Comparison of ENCODE assay signal across 8 cellular contexts in genomic region chr6:27873101-27874030, GRCh38. TPM values are rescaled to one million over a fixed set of nuclear protein-coding genes. Genes with fewer than 3 reads are reported as not detected.
A peak's percentile ranks its signal among the peaks of the same experiment; 100 is the strongest.
DNase-seq lines count a peak whose midpoint lies in the region; ATAC-seq and TF ChIP-seq lines count a peak whose summit lies in the region.

No MANE protein-coding gene starts in this region.

- H3K4me1 ChIP-seq in thoracic aorta (ENCODE audit: control insufficient read depth in 1 of 2, low read depth in 2 of 2): peaks cover 4 to 8% of the 10 kb centered on the region in 2 donors

- H3K4me3 ChIP-seq in epithelial cell of esophagus (ENCODE audit: low read length): peak overlapping the region; percentile 74
- H3K4me3 ChIP-seq in thoracic aorta: peak overlapping the region; percentile 70

- peak; percentile 92 for DNase-seq in DMS53 (lab: John Stamatoyannopoulos, UW)
- peak; percentile 86 for DNase-seq in HCEC 1CT
- DNase-seq in NCI-H2227 treated with DMSO at 0.1 percent for 48 hours (lab: John Stamatoyannopoulos, UW): peak; percentile 95
- DNase-seq in activated CD8-positive, alpha-beta memory T cell treated with anti-CD3 and anti-CD28 coated beads for 24 hours: peak; percentile 87
- DNase-seq in epithelial cell of esophagus (ENCODE audit: low read depth): peak; percentile 72
- peak; percentile 53 for DNase-seq in myocyte (ENCODE audit: low read depth)
- no peak for DNase-seq in thoracic aorta (ENCODE audit: low spot score)
- DNase-seq in G401 (ENCODE audit: low spot score): no peak

- TF ChIP-seq CTCF in epithelial cell of esophagus (IDR thresholded peaks at IDR 0.05; ENCODE audit: insufficient read depth, low read depth, low read length, missing control alignments) (no peak), thoracic aorta (IDR thresholded peaks at IDR 0.05) (no peak)

- peak overlapping the region; percentile 15 to 33 for H3K27ac ChIP-seq in thoracic aorta

- ATAC-seq in thoracic aorta (ENCODE audit: insufficient number of reproducible peaks, low FRiP score, low read depth): no peak

- in situ Hi-C loops in G401 (cut with HindIII; ENCODE audit: low sequenced_read_pairs): no loop called here

- no peaks in the 10 kb centered on the region for H3K9me3 ChIP-seq in thoracic aorta

- H3K36me3 ChIP-seq in thoracic aorta: no peaks in the 10 kb centered on the region

- H3K27me3 ChIP-seq in thoracic aorta (replicated peaks; ENCODE audit: insufficient read depth): no peaks in the 10 kb centered on the region

RNA-seq across cellular contexts. Expression of gene OR2B2, which starts 38.8 kb away (rescaled TPM):
- total RNA-seq in myocyte (not detected in 2 replicates), thoracic aorta (not detected)
- not detected for polyA plus RNA-seq in myocyte (2012)
- not detected in 2 replicates for total RNA-seq in G401 (2014; rRNA removed; shearing (Covaris generic))

Comparison
In these comparisons a context has a peak if more than half of its experiments do, and no peak if none do; other contexts are left out.
1. DNase-seq: peak in DMS53 (single experiment), HCEC 1CT (single experiment), NCI-H2227 treated with DMSO at 0.1 percent for 48 hours (single experiment), activated CD8-positive, alpha-beta memory T cell treated with anti-CD3 and anti-CD28 coated beads for 24 hours (single experiment), epithelial cell of esophagus (single experiment) and myocyte (single experiment); none in thoracic aorta (single experiment) and G401 (single experiment).